ENCODE assay signal across 18 cellular contexts in genomic region chr2:212284166-212284565, GRCh38.
A peak's percentile ranks its signal among the peaks of the same experiment; 100 is the strongest.
DNase-seq lines count a peak whose midpoint lies in the region; ATAC-seq and TF ChIP-seq lines count a peak whose summit lies in the region.
"Had no signal": no experiment of that assay in that cellular context is flagged by ENCODE, and none has a peak within 500 bp of the region (broad histone marks: within the 10 kb centered on the region; RNA-seq: fewer than 3 reads in every experiment).

No MANE protein-coding gene starts in this region.

- H3K27me3 Mint-ChIP-seq in progenitor cell of endocrine pancreas (no peaks in the 10 kb centered on the region), T-cell (no peaks in the 10 kb centered on the region)
- H3K27me3 Mint-ChIP-seq: CD4-positive, CD25-positive, alpha-beta regulatory T cell; IgD-negative memory B cell had no signal

- peak overlapping the region; percentile 73 for H3K27ac Mint-ChIP-seq in progenitor cell of endocrine pancreas
- H3K27ac Mint-ChIP-seq in T-cell = no peak overlapping the region
- H3K27ac Mint-ChIP-seq: CD4-positive, CD25-positive, alpha-beta regulatory T cell; IgD-negative memory B cell; T-helper 1 cell treated with Interleukin-12 subunit alpha and Interleukin-12 subunit beta and Interleukin-4 antibody, amounts not matched to agents 30 μg/mL and 1 μg/mL, for 36 hours had no signal

- DNase-seq in NCI-H1105 treated with DMSO at 0.1 percent for 48 hours (lab: John Stamatoyannopoulos, UW) = peak; percentile 89
- DNase-seq in NCI-H524 (lab: John Stamatoyannopoulos, UW) = peak; percentile 15 to 65
- DNase-seq in NCI-H82 treated with DMSO at 0.1 percent for 48 hours (lab: John Stamatoyannopoulos, UW; ENCODE audit: unreplicated experiment) = peak; percentile 83
- DNase-seq in progenitor cell of endocrine pancreas (ENCODE audit: low spot score, unreplicated experiment) = no peak
- DNase-seq in amniotic stem cell (lab: John Stamatoyannopoulos, UW) = no peak
- no peak for DNase-seq in T-cell
- DNase-seq in H4 (ENCODE audit: low spot score) = no peak
- DNase-seq: Caco-2; CD4-positive, CD25-positive, alpha-beta regulatory T cell; NCI-H187 treated with DMSO at 0.1 percent for 48 hours; NCI-H2107; NCI-H2227 treated with DMSO at 0.1 percent for 48 hours; NCI-H510A; NK-92 treated with Interleukin-12 subunit alpha and Interleukin-12 subunit beta, amount 100 ng/mL, for 24 hours; SIG-M5 had no signal

- TF ChIP-seq CTCF in progenitor cell of endocrine pancreas (IDR thresholded peaks at IDR 0.05; ENCODE audit: unreplicated experiment) = no peak

- peaks cover 11% of the 10 kb centered on the region for H3K9me3 Mint-ChIP-seq in progenitor cell of endocrine pancreas (ENCODE audit: low read depth)
- peaks cover 0 to 9% (median 6%) of the 10 kb centered on the region in 3 donors for H3K9me3 Mint-ChIP-seq in T-cell
- H3K9me3 Mint-ChIP-seq: T-helper 1 cell treated with Interleukin-12 subunit alpha and Interleukin-12 subunit beta and Interleukin-4 antibody, amounts not matched to agents 30 μg/mL and 1 μg/mL, for 36 hours had no signal

- H3K4me3 Mint-ChIP-seq in progenitor cell of endocrine pancreas (ENCODE audit: low read depth) = no peak overlapping the region
- no peak overlapping the region for H3K4me3 Mint-ChIP-seq in T-cell
- H3K4me3 Mint-ChIP-seq: CD4-positive, CD25-positive, alpha-beta regulatory T cell; IgD-negative memory B cell; T-helper 1 cell treated with Interleukin-12 subunit alpha and Interleukin-12 subunit beta and Interleukin-4 antibody, amounts not matched to agents 30 μg/mL and 1 μg/mL, for 36 hours had no signal

- CTCF ChIA-PET in T-cell (lab: Charles Lee) = no interaction called here

- ATAC-seq in T-cell (replicated peaks in 1 of 4) = no peak
- ATAC-seq: Panc1 had no signal

- peaks cover 9% of the 10 kb centered on the region for H3K36me3 Mint-ChIP-seq in progenitor cell of endocrine pancreas (ENCODE audit: insufficient read depth)
- H3K36me3 Mint-ChIP-seq in T-cell = no peaks in the 10 kb centered on the region
- H3K36me3 Mint-ChIP-seq: CD4-positive, CD25-positive, alpha-beta regulatory T cell; IgD-negative memory B cell had no signal

- peaks cover 39% of the 10 kb centered on the region for H3K4me1 Mint-ChIP-seq in progenitor cell of endocrine pancreas (ENCODE audit: low read depth)
- no peaks in the 10 kb centered on the region for H3K4me1 Mint-ChIP-seq in T-cell
- H3K4me1 Mint-ChIP-seq: CD4-positive, CD25-positive, alpha-beta regulatory T cell had no signal

- POLR2A ChIA-PET in T-cell (lab: Charles Lee) = no interaction called here

Comparison
In these comparisons a context has a peak if more than half of its experiments do, and no peak if none do; other contexts are left out.
1. DNase-seq: peak in NCI-H1105 treated with DMSO at 0.1 percent for 48 hours (single experiment), NCI-H524 (2 of 2) and NCI-H82 treated with DMSO at 0.1 percent for 48 hours (single experiment); none in progenitor cell of endocrine pancreas (single experiment), amniotic stem cell (single experiment), T-cell (0 of 34) and H4 (single experiment).